ENCODE assay signal across 28 cellular contexts in genomic region chr6:45689926-45690615, GRCh38.
"Had no signal": no experiment of that assay in that cellular context is flagged by ENCODE, and none has a peak within 500 bp of the region (broad histone marks: within the 10 kb centered on the region; RNA-seq: fewer than 3 reads in every experiment).

No MANE protein-coding gene starts in this region.

- ATAC-seq: activated CD8-positive, alpha-beta T cell treated with anti-CD3 and anti-CD28 coated beads for 36 hours; activated naive CD4-positive, alpha-beta T cell treated with anti-CD3 and anti-CD28 coated beads, Interleukin-2, amount 50 U/mL, for 72 hours; effector memory CD8-positive, alpha-beta T cell; esophagus mucosa; gastrocnemius medialis; left ventricle myocardium superior had no signal

- DNase-seq: activated CD4-positive, alpha-beta T cell treated with anti-CD3 and anti-CD28 coated beads, Interleukin-2, amount 10 ng/mL, durations not matched to agents 7 days and 5 days; activated CD4-positive, CD25-positive, alpha-beta regulatory T cell treated with anti-CD3 and anti-CD28 coated beads, Interleukin-2, amount 50 U/mL, for 72 hours; activated CD8-positive, alpha-beta T cell treated with anti-CD3 and anti-CD28 coated beads for 36 hours; activated gamma-delta T cell treated with Interleukin-2 at 50 U/mL for 16 hours; activated T-cell treated with anti-CD3 and anti-CD28 coated beads, Interleukin-2, amount 50 U/mL, for 1 hour; adrenal gland; colonic mucosa; dorsolateral prefrontal cortex; effector memory CD8-positive, alpha-beta T cell; gastrocnemius medialis; head of caudate nucleus; hypothalamus; left ventricle myocardium superior; retina; sigmoid colon; stimulated activated CD4-positive, alpha-beta T cell treated with anti-CD3 and anti-CD28 coated beads, Interleukin-2, amount 100 ng/mL, for 48 hours; stimulated activated CD8-positive, alpha-beta memory T cell treated with anti-CD3 and anti-CD28 coated beads, Interleukin-4, amount 100 ng/mL, for 48 hours; stimulated activated naive CD4-positive, alpha-beta T cell treated with Interleukin-2 at 50 U/mL for 16 hours; WERI-Rb-1 had no signal

- H3K27me3 Mint-ChIP-seq: central memory CD8-positive, alpha-beta T cell; type B pancreatic cell had no signal

- H3K36me3 Mint-ChIP-seq: type B pancreatic cell had no signal

- H3K9me3 Mint-ChIP-seq: activated CD8-positive, alpha-beta T cell treated with anti-CD3 and anti-CD28 coated beads for 36 hours; central memory CD8-positive, alpha-beta T cell; effector memory CD8-positive, alpha-beta T cell had no signal

- H3K4me3 Mint-ChIP-seq: activated CD4-positive, alpha-beta T cell treated with anti-CD3 and anti-CD28 coated beads, Interleukin-2, amount 10 ng/mL, durations not matched to agents 7 days and 5 days; activated CD8-positive, alpha-beta T cell treated with anti-CD3 and anti-CD28 coated beads for 36 hours; central memory CD8-positive, alpha-beta T cell; effector memory CD8-positive, alpha-beta T cell; type B pancreatic cell had no signal

- H3K4me1 ChIP-seq: adrenal gland, colonic mucosa, gastrocnemius medialis, sigmoid colon, vagina had no signal

- H3K4me1 Mint-ChIP-seq: central memory CD8-positive, alpha-beta T cell had no signal

- H3K27ac ChIP-seq: adrenal gland, colonic mucosa, dorsolateral prefrontal cortex, gastrocnemius medialis, sigmoid colon, thoracic aorta, vagina, WERI-Rb-1 had no signal

- H3K4me3 ChIP-seq: adrenal gland, colonic mucosa, dorsolateral prefrontal cortex, gastrocnemius medialis, sigmoid colon, thoracic aorta, vagina had no signal

- FAIRE-seq: astrocyte, endothelial cell of umbilical vein, TTC549 had no signal

- H3K9me3 ChIP-seq: adrenal gland, colonic mucosa, gastrocnemius medialis, sigmoid colon, thoracic aorta, vagina had no signal

- H3K27ac Mint-ChIP-seq: activated CD4-positive, alpha-beta T cell treated with anti-CD3 and anti-CD28 coated beads, Interleukin-2, amount 10 ng/mL, durations not matched to agents 7 days and 5 days; activated CD8-positive, alpha-beta T cell treated with anti-CD3 and anti-CD28 coated beads for 36 hours; activated naive CD4-positive, alpha-beta T cell treated with anti-CD3 and anti-CD28 coated beads, Interleukin-2, amount 50 U/mL, for 72 hours; type B pancreatic cell had no signal

- H3K36me3 ChIP-seq: adrenal gland, colonic mucosa, gastrocnemius medialis, sigmoid colon, thoracic aorta, vagina, WERI-Rb-1 had no signal

- H3K27me3 ChIP-seq: adrenal gland, colonic mucosa, gastrocnemius medialis, sigmoid colon, vagina had no signal
